ENCODE assay signal across 13 cellular contexts in genomic region chr22:49787861-49788260, GRCh38. TPM values are rescaled to one million over a fixed set of nuclear protein-coding genes. Genes with fewer than 3 reads are reported as not detected.
DNase-seq lines count a peak whose midpoint lies in the region; ATAC-seq and TF ChIP-seq lines count a peak whose summit lies in the region.
"Had no signal": no experiment of that assay in that cellular context is flagged by ENCODE, and none has a peak within 500 bp of the region (broad histone marks: within the 10 kb centered on the region; RNA-seq: fewer than 3 reads in every experiment).

No MANE protein-coding gene starts in this region.

- intact Hi-C loops in CD8-positive, alpha-beta T cell (cut with DNase I, micrococcal nuclease), result loop anchor here (5.0 kb wide), 2 partner anchors 39 to 129 kb away; partner anchors contain the start of genes ALG12 (in 1 of the 2), BRD1 (in 1 of the 2) and CRELD2 (in 1 of the 2)
- intact Hi-C loops in PC-3 (cut with micrococcal nuclease), result no loop called here

- peak overlapping the region; percentile 49 for H3K27ac ChIP-seq in CD8-positive, alpha-beta T cell (ENCODE audit: low read depth, low read length)
- H3K27ac ChIP-seq in PC-3 (ENCODE audit: low read length), result no peak overlapping the region

- H3K27me3 Mint-ChIP-seq in T-helper 2 cell treated with Interferon-gamma antibody and Interleukin-4, amounts not matched to agents 5 μg/mL and 100 μg/mL, for 36 hours (ENCODE audit: low read depth), result no peaks in the 10 kb centered on the region
- H3K27me3 Mint-ChIP-seq in CD8-positive, alpha-beta T cell (ENCODE audit: low read depth), result no peaks in the 10 kb centered on the region
- no peaks in the 10 kb centered on the region for H3K27me3 Mint-ChIP-seq in activated naive CD8-positive, alpha-beta T cell treated with anti-CD3 and anti-CD28 coated beads for 36 hours
- peaks cover 4% of the 10 kb centered on the region for H3K27me3 Mint-ChIP-seq in nephron (ENCODE audit: low read depth)

- no peaks in the 10 kb centered on the region for H3F3A ChIP-seq in PC-3 (ENCODE audit: low read length, unreplicated experiment)

- POLR2A ChIA-PET in CD8-positive, alpha-beta T cell (lab: Charles Lee), result interaction anchor here (0.6 kb wide), 1 partner anchor 32 kb away, joined by 3 read pairs; no protein-coding TSS in a partner anchor
- POLR2A ChIA-PET in PC-3 (lab: Charles Lee; ENCODE audit: unreplicated experiment), result no interaction called here

- CTCF ChIA-PET in CD8-positive, alpha-beta T cell (lab: Charles Lee), result interaction anchor here (0.8 kb wide), 1 partner anchor 127 kb away, joined by 3 read pairs; no protein-coding TSS in a partner anchor
- CTCF ChIA-PET in PC-3 (lab: Charles Lee), result no interaction called here

- peaks cover 51% of the 10 kb centered on the region for H3K79me2 ChIP-seq in PC-3 (ENCODE audit: low read length)

- no peak for TF ChIP-seq CTCF in CD8-positive, alpha-beta T cell (IDR thresholded peaks at IDR 0.05)
- TF ChIP-seq CTCF in nephron (IDR thresholded peaks at IDR 0.05; ENCODE audit: unreplicated experiment in 3 of 3) (no peak), PC-3 (conservative IDR thresholded peaks at IDR 0.05; ENCODE audit: low read depth, low read length) (no peak)

- H3K9me3 Mint-ChIP-seq in T-helper 2 cell treated with Interferon-gamma antibody and Interleukin-4, amounts not matched to agents 5 μg/mL and 100 μg/mL, for 36 hours, result no peaks in the 10 kb centered on the region
- no peaks in the 10 kb centered on the region for H3K9me3 Mint-ChIP-seq in CD8-positive, alpha-beta T cell
- no peaks in the 10 kb centered on the region for H3K9me3 Mint-ChIP-seq in activated naive CD8-positive, alpha-beta T cell treated with anti-CD3 and anti-CD28 coated beads for 36 hours
- no peaks in the 10 kb centered on the region for H3K9me3 Mint-ChIP-seq in nephron

- BruUV-seq in PC-3 (replicated peaks; lab: Mats Ljungman, UMichigan), result no TSS peak

- H3K4me3 Mint-ChIP-seq in T-helper 2 cell treated with Interferon-gamma antibody and Interleukin-4, amounts not matched to agents 5 μg/mL and 100 μg/mL, for 36 hours, result peak overlapping the region; percentile 56
- peak overlapping the region; percentile 54 for H3K4me3 Mint-ChIP-seq in CD8-positive, alpha-beta T cell
- no peak overlapping the region for H3K4me3 Mint-ChIP-seq in activated naive CD8-positive, alpha-beta T cell treated with anti-CD3 and anti-CD28 coated beads for 36 hours
- H3K4me3 Mint-ChIP-seq in nephron, result no peak overlapping the region

- H3K36me3 Mint-ChIP-seq in T-helper 2 cell treated with Interferon-gamma antibody and Interleukin-4, amounts not matched to agents 5 μg/mL and 100 μg/mL, for 36 hours (ENCODE audit: low read depth), result peaks cover 43% of the 10 kb centered on the region
- H3K36me3 Mint-ChIP-seq in CD8-positive, alpha-beta T cell, result peaks cover 77% of the 10 kb centered on the region
- H3K36me3 Mint-ChIP-seq in activated naive CD8-positive, alpha-beta T cell treated with anti-CD3 and anti-CD28 coated beads for 36 hours, result peaks cover 18% of the 10 kb centered on the region
- peaks cover 51% of the 10 kb centered on the region for H3K36me3 Mint-ChIP-seq in nephron (ENCODE audit: low read depth)

- no peaks in the 10 kb centered on the region for H3K9me2 ChIP-seq in PC-3 (replicated peaks; ENCODE audit: low read length)

- H3K27ac Mint-ChIP-seq in T-helper 2 cell treated with Interferon-gamma antibody and Interleukin-4, amounts not matched to agents 5 μg/mL and 100 μg/mL, for 36 hours, result peak overlapping the region; percentile 79
- H3K27ac Mint-ChIP-seq in CD8-positive, alpha-beta T cell, result peak overlapping the region; percentile 80
- H3K27ac Mint-ChIP-seq in activated naive CD8-positive, alpha-beta T cell treated with anti-CD3 and anti-CD28 coated beads for 36 hours, result peak overlapping the region; percentile 42
- peak overlapping the region; percentile 3 to 21 (median 20) for H3K27ac Mint-ChIP-seq in nephron

- H3K4me1 Mint-ChIP-seq in T-helper 2 cell treated with Interferon-gamma antibody and Interleukin-4, amounts not matched to agents 5 μg/mL and 100 μg/mL, for 36 hours (ENCODE audit: low read depth), result peaks cover 41% of the 10 kb centered on the region
- peaks cover 50% of the 10 kb centered on the region for H3K4me1 Mint-ChIP-seq in CD8-positive, alpha-beta T cell (ENCODE audit: low read depth)
- H3K4me1 Mint-ChIP-seq in activated naive CD8-positive, alpha-beta T cell treated with anti-CD3 and anti-CD28 coated beads for 36 hours, result peaks cover 39% of the 10 kb centered on the region
- H3K4me1 Mint-ChIP-seq in nephron, result peaks cover 51% of the 10 kb centered on the region

- H3K4me1 ChIP-seq in CD8-positive, alpha-beta T cell (ENCODE audit: insufficient read depth, low read length), result peaks cover 28% of the 10 kb centered on the region
- no peaks in the 10 kb centered on the region for H3K4me1 ChIP-seq in PC-3 (ENCODE audit: insufficient read depth, low read length)

- H3K9me3 ChIP-seq in CD8-positive, alpha-beta T cell (ENCODE audit: low read length), result no peaks in the 10 kb centered on the region
- H3K9me3 ChIP-seq in PC-3 (ENCODE audit: low read length), result no peaks in the 10 kb centered on the region
- H3K9me3 ChIP-seq: transverse colon had no signal

- no peak overlapping the region for H2AFZ ChIP-seq in PC-3 (ENCODE audit: low read length)

- no peak overlapping the region for H3K4me3 ChIP-seq in CD8-positive, alpha-beta T cell (ENCODE audit: low read depth, low read length)
- H3K4me3 ChIP-seq in PC-3 (ENCODE audit: low read length), result no peak overlapping the region
- H3K4me3 ChIP-seq: lung, transverse colon had no signal

- H3K36me3 ChIP-seq in CD8-positive, alpha-beta T cell (ENCODE audit: insufficient read depth, low read length), result peaks cover 22% of the 10 kb centered on the region
- peaks cover 10% of the 10 kb centered on the region; the same call in 1 of the 2 replicates for H3K36me3 ChIP-seq in PC-3 (ENCODE audit: low read depth, low read length)

- H3K9ac ChIP-seq in PC-3 (ENCODE audit: low read length), result no peak overlapping the region

- DNase-seq in T-helper 2 cell treated with Interferon-gamma antibody and Interleukin-4, amounts not matched to agents 5 μg/mL and 100 μg/mL, for 36 hours (ENCODE audit: low spot score), result no peak
- DNase-seq in T-helper 2 cell (no peak), UCSD-AML1 (lab: John Stamatoyannopoulos, UW; ENCODE audit: unreplicated experiment) (no peak), HT-29 (ENCODE audit: low spot score) (no peak), PC-3 (no peak)
- no peak for DNase-seq in CD8-positive, alpha-beta T cell
- no peak for DNase-seq in activated naive CD8-positive, alpha-beta T cell treated with anti-CD3 and anti-CD28 coated beads for 36 hours
- DNase-seq: 8988T; NCI-H1694; stimulated activated CD4-positive, alpha-beta T cell treated with anti-CD3 and anti-CD28 coated beads, Interleukin-2, amount 100 ng/mL, for 48 hours had no signal

- 0 out of 2 replicates have a peak, but pooled peaks cover 3% of the 10 kb centered on the region for H4K20me1 ChIP-seq in PC-3 (ENCODE audit: low read length)

- no peak for ATAC-seq in CD8-positive, alpha-beta T cell
- no peak for ATAC-seq in PC-3

- no peak overlapping the region for H3K4me2 ChIP-seq in PC-3 (ENCODE audit: low read length)

- no peaks in the 10 kb centered on the region for H3K27me3 ChIP-seq in CD8-positive, alpha-beta T cell (ENCODE audit: insufficient read depth, low read length)
- H3K27me3 ChIP-seq in PC-3 (ENCODE audit: low read length), result no peaks in the 10 kb centered on the region
- H3K27me3 ChIP-seq: transverse colon had no signal

RNA-seq across cellular contexts. Expression of gene BRD1, which starts 39.8 kb away (rescaled TPM):
- 100 to 1,000 TPM; 159 to 167 TPM for total RNA-seq in CD8-positive, alpha-beta T cell
- 10 to 100 TPM; 22.7 to 23.2 TPM for total RNA-seq in activated naive CD8-positive, alpha-beta T cell treated with anti-CD3 and anti-CD28 coated beads for 36 hours
- total RNA-seq in HT-29 (2014; rRNA removed; shearing (Covaris generic)), result 21.2 and 23.3 TPM in 2 replicates
- 19.1 and 23.0 TPM in 2 replicates for total RNA-seq in PC-3 (2014; rRNA removed)

Comparison
In these comparisons a context has a peak if more than half of its experiments do, and no peak if none do; other contexts are left out.
1. H3K27ac Mint-ChIP-seq: peak in every context shown above with its lines; median percentile 80 in CD8-positive, alpha-beta T cell; 79 in T-helper 2 cell treated with Interferon-gamma antibody and Interleukin-4, amounts not matched to agents 5 μg/mL and 100 μg/mL, for 36 hours; 42 in activated naive CD8-positive, alpha-beta T cell treated with anti-CD3 and anti-CD28 coated beads for 36 hours; 20 in nephron.
2. H3K4me3 Mint-ChIP-seq: peak in T-helper 2 cell treated with Interferon-gamma antibody and Interleukin-4, amounts not matched to agents 5 μg/mL and 100 μg/mL, for 36 hours (single experiment) and CD8-positive, alpha-beta T cell (single experiment); none in activated naive CD8-positive, alpha-beta T cell treated with anti-CD3 and anti-CD28 coated beads for 36 hours (single experiment) and nephron (0 of 3).